1 cellular context compared by ENCODE assay signal in genomic region chr5:139457241-139457640, GRCh38.
TF ChIP-seq lines count a peak whose summit lies in the region.

No MANE protein-coding gene starts in this region.

TF ChIP-seq in H1, 55 proteins besides CTCF, POLR2A, EP300 and RAD21:
- no peak for TF ChIP-seq CBX5 (IDR thresholded peaks at IDR 0.05; ENCODE audit: low read depth, low read length)
- no peak for TF ChIP-seq RXRA (IDR thresholded peaks at IDR 0.05; ENCODE audit: insufficient read depth, low read depth, low read length)
- TF ChIP-seq CHD7 (IDR thresholded peaks at IDR 0.05; ENCODE audit: insufficient replicate concordance, low read length): no peak
- no peak for TF ChIP-seq SAP30 (IDR thresholded peaks at IDR 0.05; ENCODE audit: insufficient read depth, insufficient replicate concordance, low read length)
- no peak for TF ChIP-seq RNF2 (IDR thresholded peaks at IDR 0.05; ENCODE audit: borderline replicate concordance, low read depth, low read length, missing control alignments, poor library complexity, severe bottlenecking)
- TF ChIP-seq ASH2L (IDR thresholded peaks at IDR 0.05; ENCODE audit: low read length): no peak
- no peak for TF ChIP-seq HDAC6 (IDR thresholded peaks at IDR 0.05; ENCODE audit: low read depth, low read length)
- no peak for TF ChIP-seq ATF3 (IDR thresholded peaks at IDR 0.05; ENCODE audit: insufficient read depth, low read depth, low read length)
- no peak for TF ChIP-seq SP4 (IDR thresholded peaks at IDR 0.05; ENCODE audit: low read length)
- no peak for TF ChIP-seq GTF2F1 (IDR thresholded peaks at IDR 0.05; ENCODE audit: borderline replicate concordance, low read depth, low read length)
- no peak for TF ChIP-seq SIN3A (conservative IDR thresholded peaks at IDR 0.05 in 1 of 2, IDR thresholded peaks at IDR 0.05 in 1 of 2; ENCODE audit: low read depth in 1 of 2, low read length in 2 of 2)
- no peak for TF ChIP-seq TBP (IDR thresholded peaks at IDR 0.05; ENCODE audit: low read depth, low read length)
- no peak for TF ChIP-seq SP1 (IDR thresholded peaks at IDR 0.05; ENCODE audit: low read depth, low read length)
- TF ChIP-seq NANOG (IDR thresholded peaks at IDR 0.05; ENCODE audit: insufficient read depth, low read depth, low read length, poor library complexity, severe bottlenecking): no peak
- TF ChIP-seq EZH2 (IDR thresholded peaks at IDR 0.05; ENCODE audit: low read depth, low read length, severe bottlenecking): no peak
- no peak for TF ChIP-seq BRCA1 (IDR thresholded peaks at IDR 0.05; ENCODE audit: low read depth, low read length)
- TF ChIP-seq PHF8 (conservative IDR thresholded peaks at IDR 0.05; ENCODE audit: low read depth, low read length): no peak
TF ChIP-seq in H1: peak in this region for 0.
